In genomic region chr11:61075891-61076290, GRCh38 we compare ENCODE assay signal across 12 cellular contexts. TPM values are rescaled to one million over a fixed set of nuclear protein-coding genes. Genes with fewer than 3 reads are reported as not detected.
DNase-seq lines count a peak whose midpoint lies in the region; ATAC-seq and TF ChIP-seq lines count a peak whose summit lies in the region.
"Had no signal": no experiment of that assay in that cellular context is flagged by ENCODE, and none has a peak within 500 bp of the region (broad histone marks: within the 10 kb centered on the region; RNA-seq: fewer than 3 reads in every experiment).

No MANE protein-coding gene starts in this region.

- ATAC-seq in GM18867 (IDR thresholded peaks at IDR 0.05; ENCODE audit: unreplicated experiment) (no peak), HG03097 (IDR thresholded peaks at IDR 0.05; ENCODE audit: low FRiP score, unreplicated experiment) (no peak)

- TF ChIP-seq CTCF in RWPE1 (conservative IDR thresholded peaks at IDR 0.05; ENCODE audit: low read depth) (no peak), epithelial cell of proximal tubule (conservative IDR thresholded peaks at IDR 0.05; ENCODE audit: low read depth, low read length) (no peak)

- H3K27ac ChIP-seq in RWPE1: no peak overlapping the region; the same call in 1 of the 2 replicates
- H3K27ac ChIP-seq: uterus had no signal

- H3K4me3 ChIP-seq in epithelial cell of proximal tubule (ENCODE audit: low read depth, low read length): no peak overlapping the region
- H3K4me3 ChIP-seq: uterus had no signal

- POLR2A ChIA-PET in RWPE1 (lab: Yijun Ruan, JAX; ENCODE audit: low non-redundant PET): no interaction called here

- CTCF ChIA-PET in RWPE1 (lab: Yijun Ruan, JAX): no interaction called here

- DNase-seq in GM03348 (ENCODE audit: low spot score) (peak; percentile 61), RWPE1 (ENCODE audit: low spot score) (peak; percentile 22), epithelial cell of proximal tubule (ENCODE audit: low read depth) (peak; percentile 1), non-pigmented ciliary epithelial cell (ENCODE audit: low read depth) (peak; percentile 26), activated gamma-delta T cell (lab: John Stamatoyannopoulos, UW) (no peak), NCI-H446 treated with DMSO at 0.1 percent for 48 hours (lab: John Stamatoyannopoulos, UW) (no peak)
- DNase-seq: activated CD4-positive, alpha-beta T cell treated with anti-CD3 and anti-CD28 coated beads, Interleukin-2, amount 50 U/mL, for 4 hours; NCI-H345; uterus had no signal

RNA-seq across cellular contexts. Expression of gene CD5, which starts 26.4 kb away (rescaled TPM):
- total RNA-seq in epithelial cell of proximal tubule: not detected in 2 replicates
- total RNA-seq: glomerular endothelial cell had no signal

Comparison
In these comparisons a context has a peak if more than half of its experiments do, and no peak if none do; other contexts are left out.
1. DNase-seq: peak in GM03348 (single experiment), RWPE1 (single experiment), epithelial cell of proximal tubule (single experiment) and non-pigmented ciliary epithelial cell (single experiment); none in activated gamma-delta T cell (single experiment) and NCI-H446 treated with DMSO at 0.1 percent for 48 hours (single experiment).